Comparison of ENCODE assay signal across 19 cellular contexts in the genomic region with DNA sequence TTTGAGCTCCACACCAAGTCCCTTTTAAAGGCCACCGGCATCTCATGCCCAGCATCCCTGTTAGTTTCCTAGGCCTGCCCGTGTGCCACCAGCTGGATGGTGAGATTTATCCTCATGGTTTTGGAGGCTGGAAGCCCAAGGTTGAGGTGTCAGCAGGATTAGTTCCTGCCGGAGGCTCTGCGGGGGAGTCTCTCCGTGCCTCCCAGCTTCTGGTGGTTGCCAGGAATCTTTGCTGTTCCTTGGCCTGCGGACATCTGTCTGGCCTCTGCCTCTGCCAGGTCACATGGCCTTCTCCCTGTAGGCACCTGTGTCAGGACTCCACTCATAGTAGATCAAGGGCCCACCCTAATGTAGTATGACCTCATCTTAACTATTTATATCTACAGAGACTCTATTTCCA. TPM values are rescaled to one million over a fixed set of nuclear protein-coding genes. Genes with fewer than 3 reads are reported as not detected.
A peak's percentile ranks its signal among the peaks of the same experiment; 100 is the strongest.
DNase-seq lines count a peak whose midpoint lies in the region; ATAC-seq and TF ChIP-seq lines count a peak whose summit lies in the region.
"Had no signal": no experiment of that assay in that cellular context is flagged by ENCODE, and none has a peak within 500 bp of the region (broad histone marks: within the 10 kb centered on the region; RNA-seq: fewer than 3 reads in every experiment).

No MANE protein-coding gene starts in this region.

- TF ChIP-seq POLR2A in esophagus muscularis mucosa (IDR thresholded peaks at IDR 0.05; ENCODE audit: low read depth) (no peak), esophagus squamous epithelium (IDR thresholded peaks at IDR 0.05) (no peak), sigmoid colon (IDR thresholded peaks at IDR 0.05) (no peak)

- POLR2A ChIA-PET in CD8-positive, alpha-beta memory T cell (lab: Charles Lee), result no interaction called here
- POLR2A ChIA-PET in WTC11 (lab: Charles Lee), result no interaction called here

- H3K4me1 Mint-ChIP-seq in CD8-positive, alpha-beta memory T cell, result peaks cover 12 to 27% (median 17%) of the 10 kb centered on the region in 3 donors
- H3K4me1 Mint-ChIP-seq in WTC11 (0 out of 2 replicates have a peak, but pooled peaks cover 2% of the 10 kb centered on the region), endothelial cell (ENCODE audit: unreplicated experiment) (peaks cover 33% of the 10 kb centered on the region)
- H3K4me1 Mint-ChIP-seq: endodermal cell had no signal

- no peak overlapping the region for H3K4me3 ChIP-seq in CD8-positive, alpha-beta memory T cell (ENCODE audit: low read length)
- no peak overlapping the region for H3K4me3 ChIP-seq in esophagus muscularis mucosa
- no peak overlapping the region for H3K4me3 ChIP-seq in osteoblast (ENCODE audit: insufficient read depth, low read length)
- no peak overlapping the region for H3K4me3 ChIP-seq in esophagus squamous epithelium
- H3K4me3 ChIP-seq in sigmoid colon, result no peak overlapping the region
- H3K4me3 ChIP-seq: HAP-1 had no signal

- CTCF ChIA-PET in CD8-positive, alpha-beta memory T cell (lab: Charles Lee), result interaction anchor here (1.4 kb wide), 1 partner anchor 11 kb away, joined by 3 read pairs; no protein-coding TSS in a partner anchor
- CTCF ChIA-PET in WTC11 (lab: Charles Lee), result no interaction called here

- WGBS in esophagus muscularis mucosa, result 78% methylated on average over 6 of the region's 6 CpGs
- WGBS in esophagus squamous epithelium, 2 donors, result 95 to 97% methylated on average over 4 to 6 of the region's 6 CpGs
- WGBS in sigmoid colon, 2 donors, result 90 to 94% methylated on average over 6 of the region's 6 CpGs

- H3K4me1 ChIP-seq in CD8-positive, alpha-beta memory T cell (ENCODE audit: insufficient read depth, low read length), result no peaks in the 10 kb centered on the region
- peaks cover 69 to 75% (median 69%) of the 10 kb centered on the region in 4 donors for H3K4me1 ChIP-seq in esophagus muscularis mucosa
- peaks cover 16% of the 10 kb centered on the region for H3K4me1 ChIP-seq in osteoblast (ENCODE audit: insufficient read depth, low read length)
- H3K4me1 ChIP-seq in esophagus squamous epithelium, result peaks cover 18 to 51% (median 30%) of the 10 kb centered on the region in 3 donors
- H3K4me1 ChIP-seq in sigmoid colon, result peaks cover 0 to 54% (median 48%) of the 10 kb centered on the region in 4 donors
- H3K4me1 ChIP-seq: Caco-2, HAP-1 had no signal

- no peak overlapping the region for H3K4me2 ChIP-seq in osteoblast (ENCODE audit: insufficient read depth, low read length)

- no peaks in the 10 kb centered on the region for H3K9me3 ChIP-seq in CD8-positive, alpha-beta memory T cell (ENCODE audit: low read length)
- H3K9me3 ChIP-seq in esophagus muscularis mucosa (no peaks in the 10 kb centered on the region), osteoblast (ENCODE audit: low read depth, low read length) (no peaks in the 10 kb centered on the region), esophagus squamous epithelium (no peaks in the 10 kb centered on the region), sigmoid colon (no peaks in the 10 kb centered on the region)
- H3K9me3 ChIP-seq: Caco-2, HAP-1 had no signal

- H2AFZ ChIP-seq in osteoblast (ENCODE audit: low read length), result no peak overlapping the region

- H3K27me3 ChIP-seq in CD8-positive, alpha-beta memory T cell (ENCODE audit: insufficient read depth, low read length, poor library complexity, severe bottlenecking), result no peaks in the 10 kb centered on the region
- H3K27me3 ChIP-seq in esophagus muscularis mucosa, result no peaks in the 10 kb centered on the region
- no peaks in the 10 kb centered on the region for H3K27me3 ChIP-seq in osteoblast (ENCODE audit: insufficient read depth, low read length)
- no peaks in the 10 kb centered on the region for H3K27me3 ChIP-seq in esophagus squamous epithelium
- H3K27me3 ChIP-seq in sigmoid colon, result no peaks in the 10 kb centered on the region

- H3K36me3 Mint-ChIP-seq in CD8-positive, alpha-beta memory T cell, result peaks cover 0 to 95% (median 20%) of the 10 kb centered on the region in 3 donors
- H3K36me3 Mint-ChIP-seq in WTC11, result peaks cover 53% of the 10 kb centered on the region
- peaks cover 8% of the 10 kb centered on the region for H3K36me3 Mint-ChIP-seq in endothelial cell (ENCODE audit: low read depth, unreplicated experiment)

- TF ChIP-seq EP300 in esophagus muscularis mucosa (IDR thresholded peaks at IDR 0.05) (no peak), sigmoid colon (IDR thresholded peaks at IDR 0.05) (no peak)

- H3K79me2 ChIP-seq in osteoblast (ENCODE audit: insufficient read depth, low read length), result peaks cover 41% of the 10 kb centered on the region

- H3K27ac ChIP-seq in CD8-positive, alpha-beta memory T cell (ENCODE audit: low read depth, low read length), result no peak overlapping the region
- H3K27ac ChIP-seq in esophagus muscularis mucosa (replicated peaks in 1 of 4) (peak overlapping the region; percentile 59 to 76 (median 70)), osteoblast (ENCODE audit: low read depth, low read length) (no peak overlapping the region), esophagus squamous epithelium (peak overlapping the region in 1 of 4 donors; percentile 25), sigmoid colon (peak overlapping the region in 1 of 4 donors; percentile 24)

- H3K27ac Mint-ChIP-seq in CD8-positive, alpha-beta memory T cell, result peak overlapping the region in 5 of 8 donors; percentile 5 to 36 (median 27)
- peak overlapping the region; percentile 36; the same call in 1 of the 2 replicates for H3K27ac Mint-ChIP-seq in WTC11
- H3K27ac Mint-ChIP-seq in endothelial cell (ENCODE audit: unreplicated experiment), result no peak overlapping the region

- peaks cover 87% of the 10 kb centered on the region for H3K36me3 ChIP-seq in CD8-positive, alpha-beta memory T cell (ENCODE audit: insufficient read depth, low read length)
- H3K36me3 ChIP-seq in esophagus muscularis mucosa (peaks cover 57 to 98% (median 87%) of the 10 kb centered on the region in 4 donors), osteoblast (ENCODE audit: insufficient read depth, low read length) (peaks cover 53% of the 10 kb centered on the region), esophagus squamous epithelium (peaks cover 27 to 100% (median 34%) of the 10 kb centered on the region in 3 donors), sigmoid colon (peaks cover 39 to 93% (median 63%) of the 10 kb centered on the region in 4 donors)

- no peak overlapping the region for H3K4me3 Mint-ChIP-seq in CD8-positive, alpha-beta memory T cell
- no peak overlapping the region for H3K4me3 Mint-ChIP-seq in WTC11
- H3K4me3 Mint-ChIP-seq in endothelial cell (ENCODE audit: unreplicated experiment), result no peak overlapping the region
- H3K4me3 Mint-ChIP-seq: endodermal cell had no signal

- peaks cover 3% of the 10 kb centered on the region for H4K20me1 ChIP-seq in osteoblast (ENCODE audit: insufficient read depth, low read length)

- no peak for DNase-seq in CD8-positive, alpha-beta memory T cell
- DNase-seq in WTC11 (ENCODE audit: low spot score) (no peak), esophagus muscularis mucosa (ENCODE audit: extremely low spot score) (no peak), osteoblast (ENCODE audit: insufficient read length, low spot score, missing footprints) (peak; percentile 73), esophagus squamous epithelium (lab: John Stamatoyannopoulos, UW) (no peak), sigmoid colon (no peak), NCI-H146 (lab: John Stamatoyannopoulos, UW) (no peak), endothelial cell (ENCODE audit: low spot score) (no peak)
- DNase-seq: activated CD4-positive, alpha-beta T cell treated with anti-CD3 and anti-CD28 coated beads, Interleukin-2, amount 50 U/mL, for 1 hour; amniotic stem cell; Caco-2; endodermal cell; hippocampal formation; mesendoderm; NCI-H1930; NCI-H446 treated with DMSO at 0.1 percent for 48 hours; NK-92 treated with Interleukin-12 subunit alpha and Interleukin-12 subunit beta, amount 100 ng/mL, for 24 hours; stimulated activated CD4-positive, alpha-beta T cell treated with anti-CD3 and anti-CD28 coated beads, Interleukin-2, amount 100 ng/mL, for 24 hours had no signal

- no peaks in the 10 kb centered on the region for H3K9me3 Mint-ChIP-seq in CD8-positive, alpha-beta memory T cell
- H3K9me3 Mint-ChIP-seq in WTC11 (no peaks in the 10 kb centered on the region), endothelial cell (ENCODE audit: unreplicated experiment) (no peaks in the 10 kb centered on the region)
- H3K9me3 Mint-ChIP-seq: endodermal cell had no signal

- no peaks in the 10 kb centered on the region for H3K27me3 Mint-ChIP-seq in CD8-positive, alpha-beta memory T cell
- H3K27me3 Mint-ChIP-seq in WTC11 (ENCODE audit: low read depth) (no peaks in the 10 kb centered on the region), endothelial cell (ENCODE audit: unreplicated experiment) (peaks cover 11% of the 10 kb centered on the region)

- TF ChIP-seq CTCF in WTC11 (IDR thresholded peaks at IDR 0.05), result no peak
- no peak for TF ChIP-seq CTCF in esophagus muscularis mucosa (IDR thresholded peaks at IDR 0.05)
- no peak for TF ChIP-seq CTCF in osteoblast (IDR thresholded peaks at IDR 0.05; ENCODE audit: extremely low read depth, low read depth, low read length)
- no peak for TF ChIP-seq CTCF in esophagus squamous epithelium (IDR thresholded peaks at IDR 0.05)
- no peak for TF ChIP-seq CTCF in sigmoid colon (IDR thresholded peaks at IDR 0.05)
- no peak for TF ChIP-seq CTCF in endothelial cell (IDR thresholded peaks at IDR 0.05; ENCODE audit: unreplicated experiment)

- ATAC-seq in WTC11, result no peak

- intact Hi-C loops in esophagus muscularis mucosa (cut with DNase I), result loop anchor here (10.0 kb wide), 1 partner anchor 396 kb away; the partner anchor contains the start of gene SKP1
- intact Hi-C loops in esophagus squamous epithelium (cut with DNase I), result no loop called here
- intact Hi-C loops in sigmoid colon (cut with DNase I), result no loop called here

TF ChIP-seq in WTC11, 78 proteins besides CTCF, POLR2A, EP300 and RAD21 (continues in another document):
- TF ChIP-seq NR1H2 (CRISPR knock-in tag; IDR thresholded peaks at IDR 0.05), result no peak

RNA-seq across cellular contexts. Expression of gene JADE2, which starts 45.4 kb away (rescaled TPM):
- 100 to 1,000 TPM; 105 to 107 TPM for total RNA-seq in CD8-positive, alpha-beta memory T cell
- 47.1 TPM for polyA plus RNA-seq in CD8-positive, alpha-beta memory T cell
- total RNA-seq in WTC11 (2021) (39.4 to 46.2 TPM (median 40.8 TPM) in 3 replicates), esophagus muscularis mucosa (10 to 100 TPM; 55.5 to 95.5 (median 77.1) TPM), osteoblast (22.7 and 26.8 TPM in 2 replicates), esophagus squamous epithelium (10 to 100 TPM in 3 of 4 donors, 1 to 10 TPM in 1; 9.1 to 32.8 (median 14.9) TPM), sigmoid colon (10 to 100 TPM; 38.5 to 53.8 (median 44.7) TPM), endothelial cell (ENCODE audit: unreplicated experiment) (3.0 TPM)
- polyA plus RNA-seq in sigmoid colon, result 10 to 100 TPM in 1 of 3 donors, 1 to 10 TPM in 2; 4.9 to 34.5 (median 6.0) TPM

Comparison
In these comparisons a context has a peak if more than half of its experiments do, and no peak if none do; other contexts are left out.
1. H3K27ac ChIP-seq: peak in esophagus muscularis mucosa (4 of 4); none in CD8-positive, alpha-beta memory T cell (single experiment) and osteoblast (single experiment).